Comparison of ENCODE assay signal across 12 cellular contexts in the genomic region with DNA sequence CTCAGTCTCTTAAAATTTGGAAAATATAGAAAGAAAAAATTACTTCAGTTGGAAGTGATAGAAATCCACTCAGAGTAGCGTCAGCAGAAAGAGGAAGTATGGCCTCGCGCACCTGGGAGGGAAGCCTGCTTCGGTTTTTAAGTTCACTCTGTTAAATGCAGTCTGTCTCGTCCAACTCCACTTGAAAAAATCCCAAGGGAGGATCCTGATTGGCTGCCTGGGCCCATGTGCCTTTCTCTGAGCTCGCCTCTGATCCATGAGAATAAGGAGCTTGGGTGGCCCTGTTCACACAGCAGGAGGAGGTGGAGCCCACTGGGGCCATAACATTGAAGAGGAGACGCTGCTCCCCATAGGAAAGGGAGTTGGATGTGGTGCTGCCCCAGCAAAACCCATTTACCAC. TPM values are rescaled to one million over a fixed set of nuclear protein-coding genes. Genes with fewer than 3 reads are reported as not detected.
DNase-seq lines count a peak whose midpoint lies in the region; ATAC-seq, FAIRE-seq and TF ChIP-seq lines count a peak whose summit lies in the region.
"Had no signal": no experiment of that assay in that cellular context is flagged by ENCODE, and none has a peak within 500 bp of the region (broad histone marks: within the 10 kb centered on the region; RNA-seq: fewer than 3 reads in every experiment).

No MANE protein-coding gene starts in this region.

- peak; percentile 55 for ATAC-seq in GM19395 (IDR thresholded peaks at IDR 0.05; ENCODE audit: unreplicated experiment)
- ATAC-seq in GM12878, result peak; percentile 62
- ATAC-seq in HG02981 (IDR thresholded peaks at IDR 0.05; ENCODE audit: unreplicated experiment), result no peak
- ATAC-seq: gastrocnemius medialis had no signal

- H3K27ac ChIP-seq in BLaER1, result peak overlapping the region; percentile 50; the same call in 1 of the 2 replicates
- H3K27ac ChIP-seq in GM12878 (ENCODE audit: control insufficient read depth, insufficient read depth), result no peak overlapping the region
- no peak overlapping the region for H3K27ac ChIP-seq in GM23248
- H3K27ac ChIP-seq: gastrocnemius medialis had no signal

- H2AFZ ChIP-seq in GM12878 (ENCODE audit: control insufficient read depth, low read depth, low read length), result peak overlapping the region; percentile 13
- no peak overlapping the region for H2AFZ ChIP-seq in GM23248

- TF ChIP-seq RAD21 in GM12878 (IDR thresholded peaks at IDR 0.05; ENCODE audit: insufficient read depth, low read depth, low read length), result no peak

- DNase-seq in NAMALWA (ENCODE audit: low spot score) (peak; percentile 79), GM12878 (ENCODE audit: low read depth, low spot score) (no peak), cerebellar cortex (ENCODE audit: low spot score) (no peak), GM23248 (no peak), cerebellum (ENCODE audit: low spot score) (no peak)
- DNase-seq: C1 segment of cervical spinal cord, gastrocnemius medialis, mesenchymal stem cell, NCI-H446 had no signal

- RAD21 ChIA-PET in GM12878 (lab: Charles Lee; ENCODE audit: unreplicated experiment), result no interaction called here

- H3K9me3 ChIP-seq in BLaER1, result no peaks in the 10 kb centered on the region
- no peaks in the 10 kb centered on the region for H3K9me3 ChIP-seq in GM12878 (replicated peaks; ENCODE audit: control insufficient read depth, insufficient read depth, low read length)
- no peaks in the 10 kb centered on the region for H3K9me3 ChIP-seq in GM23248 (ENCODE audit: low read depth)
- H3K9me3 ChIP-seq: gastrocnemius medialis had no signal

- H3K4me1 ChIP-seq in BLaER1 (peaks cover 20% of the 10 kb centered on the region), GM12878 (ENCODE audit: control insufficient read depth, insufficient read depth, low read length) (no peaks in the 10 kb centered on the region), GM23248 (ENCODE audit: insufficient read depth) (no peaks in the 10 kb centered on the region)
- H3K4me1 ChIP-seq: gastrocnemius medialis had no signal

- peak overlapping the region; percentile 58 for H3K4me2 ChIP-seq in BLaER1
- H3K4me2 ChIP-seq in GM12878 (ENCODE audit: control insufficient read depth, insufficient read depth), result no peak overlapping the region
- H3K4me2 ChIP-seq in GM23248 (ENCODE audit: unreplicated experiment), result no peak overlapping the region

- CTCF ChIA-PET in GM12878 (lab: Yijun Ruan, JAX), result interaction anchor here (1.0 to 3.0 kb wide), 2 partner anchors 79 to 259 kb away, joined by 3 to 10 read pairs; no protein-coding TSS in a partner anchor

- in situ Hi-C loops in GM12878 (cut with MboI) (no loop called here), GM23248 (cut with MboI) (no loop called here)

- TF ChIP-seq EP300 in GM12878 (IDR thresholded peaks at IDR 0.05; ENCODE audit: borderline replicate concordance in 1 of 2, control insufficient read depth in 1 of 2, low read depth in 2 of 2, low read length in 2 of 2), result no peak

- H4K20me1 ChIP-seq in BLaER1 (no peaks in the 10 kb centered on the region; the same call in 1 of the 2 replicates), GM12878 (ENCODE audit: control insufficient read depth, insufficient read depth) (no peaks in the 10 kb centered on the region), GM23248 (ENCODE audit: insufficient read depth) (no peaks in the 10 kb centered on the region)

- H3K36me3 ChIP-seq in BLaER1 (peaks cover 36% of the 10 kb centered on the region), GM12878 (ENCODE audit: control insufficient read depth in 2 of 2, insufficient read depth in 2 of 2, low read length in 1 of 2) (no peaks in the 10 kb centered on the region), GM23248 (ENCODE audit: low read depth) (peaks cover 4% of the 10 kb centered on the region; the same call in 1 of the 2 replicates)

- intact Hi-C loops in GM12878 (cut with micrococcal nuclease; ENCODE audit: unreplicated experiment), result no loop called here

- no peaks in the 10 kb centered on the region for H3K79me2 ChIP-seq in GM12878 (ENCODE audit: control insufficient read depth, insufficient read depth, low read length)
- H3K79me2 ChIP-seq in GM23248 (ENCODE audit: insufficient read depth), result no peaks in the 10 kb centered on the region

- no peak for TF ChIP-seq POLR2A in GM12878 (IDR thresholded peaks at IDR 0.05; ENCODE audit: low read depth, low read length)

- no peaks in the 10 kb centered on the region for H3K27me3 ChIP-seq in BLaER1
- H3K27me3 ChIP-seq in GM12878 (replicated peaks in 1 of 2; ENCODE audit: control insufficient read depth in 2 of 2, insufficient read depth in 2 of 2, low read length in 1 of 2), result no peaks in the 10 kb centered on the region
- H3K27me3 ChIP-seq in GM23248 (replicated peaks; ENCODE audit: insufficient read depth), result no peaks in the 10 kb centered on the region
- H3K27me3 ChIP-seq: gastrocnemius medialis had no signal

- H3K9ac ChIP-seq in BLaER1, result no peak overlapping the region
- H3K9ac ChIP-seq in GM12878 (ENCODE audit: control insufficient read depth, insufficient read depth, low read length), result no peak overlapping the region
- H3K9ac ChIP-seq in GM23248, result no peak overlapping the region

- H3K4me3 ChIP-seq in BLaER1 (no peak overlapping the region), GM12878 (no peak overlapping the region), GM23248 (no peak overlapping the region)
- H3K4me3 ChIP-seq: gastrocnemius medialis had no signal

- POLR2A ChIA-PET in GM12878 (lab: Charles Lee), result no interaction called here

- whole genome bisulfite sequencing in GM12878 (ENCODE audit: insufficient coverage, insufficient replicate concordance, low lambda C conversion rate, missing lambda C conversion rate), result 38% methylated on average over 7 of the region's 7 CpGs
- 57 to 63% methylated on average over 7 of the region's 7 CpGs for WGBS in GM23248 (ENCODE audit: low coverage in 1 of 2, low lambda C conversion rate in 2 of 2, missing lambda C conversion rate in 2 of 2), 2 experiments

- TF ChIP-seq CTCF in GM12878 (IDR thresholded peaks at IDR 0.05 in 2 of 3, conservative IDR thresholded peaks at IDR 0.05 in 1 of 3; ENCODE audit: control insufficient read depth in 2 of 3, extremely low read depth in 1 of 3, insufficient read depth in 1 of 3, low read depth in 3 of 3, low read length in 3 of 3), result no peak

- SMC1A ChIA-PET in GM12878 (lab: Charles Lee; ENCODE audit: uncharacterized antibody, unreplicated experiment), result no interaction called here

- BruUV-seq in GM12878 (replicated peaks; lab: Mats Ljungman, UMichigan), result no TSS peak

- FAIRE-seq in GM12878 (lab: Jason Lieb, UNC), result no peak

- H3K9me2 ChIP-seq in GM23248 (ENCODE audit: insufficient read depth), result no peaks in the 10 kb centered on the region

- no peaks in the 10 kb centered on the region for H3F3A ChIP-seq in GM23248 (ENCODE audit: insufficient read depth)

TF ChIP-seq in GM12878, 131 proteins besides CTCF, POLR2A, EP300 and RAD21 (continues in another document):
- TF ChIP-seq SPI1 (IDR thresholded peaks at IDR 0.05; ENCODE audit: borderline replicate concordance, insufficient read depth, low read depth, low read length), result peak; percentile 40; the same call in 1 of the 2 replicates

RNA-seq across cellular contexts. Expression of a gene that starts 40.7 kb away (rescaled TPM):
- 54.2 and 54.9 TPM in 2 replicates for total RNA-seq in GM12878 (2013; cell fraction: nucleolus; rRNA removed)
- 58.6 and 74.7 TPM in 2 replicates for total RNA-seq in GM12878 (2014; rRNA removed)
- total RNA-seq in GM12878 (2014; rRNA removed; fragmentation: Illumina TruSeq; extraction: Trizol), result 74.5 and 75.6 TPM in 2 replicates
- total RNA-seq in GM12878 (2021), result 71.8 and 74.1 TPM in 2 replicates
- 32.3 TPM for polyA plus RNA-seq in GM12878 (2011; ENCODE audit: low read depth)
- 26.2 and 37.4 TPM in 2 replicates for polyA plus RNA-seq in GM12878 (2011; rRNA removed)
- 7.6 and 9.1 TPM in 2 replicates for polyA plus RNA-seq in GM12878 (2011; cell fraction: cytosol; rRNA removed)
- 14.8 and 20.9 TPM in 2 replicates for polyA plus RNA-seq in GM12878 (2011; cell fraction: nucleus; rRNA removed)
- 35.2 and 43.8 TPM in 2 replicates for polyA plus RNA-seq in GM12878 (2012)
- polyA plus RNA-seq in GM12878 (2014; fragmentation: Illumina TruSeq; extraction: Trizol), result 57.7 and 67.2 TPM in 2 replicates
- polyA plus RNA-seq in GM12878 (2014; fragmentation: Nextera tagmentation; extraction: Ambion mirVana), result 10 to 100 TPM; 40.4 to 43.5 TPM
- polyA plus RNA-seq in GM12878 (2014; rRNA removed), result 33.6 and 33.8 TPM in 2 replicates
- polyA plus RNA-seq in GM12878 (2016; fragmentation: Nextera tagmentation; extraction: Ambion mirVana), result 10 to 100 TPM; 94.4 to 96.4 TPM
- polyA minus RNA-seq in GM12878 (2011; rRNA and poly(A)+ RNA removed), result 30.4 and 50.9 TPM in 2 replicates
- 22.9 and 23.4 TPM in 2 replicates for polyA minus RNA-seq in GM12878 (2011; cell fraction: cytosol; rRNA and poly(A)+ RNA removed)
- polyA minus RNA-seq in GM12878 (2011; cell fraction: nucleus; rRNA and poly(A)+ RNA removed), result 17.0 and 23.0 TPM in 2 replicates
- 66.6 and 73.3 TPM in 2 replicates for total RNA-seq in GM23248 (2014; rRNA removed; shearing (Covaris generic))
- 89.4 and 97.3 TPM in 2 replicates for polyA plus RNA-seq in GM23248 (2016; fragmentation: Nextera tagmentation; extraction: Ambion mirVana)
- 49.3 TPM for total RNA-seq in cerebellum

RNA-seq across cellular contexts. Expression of a gene that starts 48.6 kb away (rescaled TPM):
- total RNA-seq in GM12878 (2013; cell fraction: nucleolus; rRNA removed), result 2.2 and 2.8 TPM in 2 replicates
- 3.8 and 3.9 TPM in 2 replicates for total RNA-seq in GM12878 (2014; rRNA removed)
- 2.2 and 2.8 TPM in 2 replicates for total RNA-seq in GM12878 (2014; rRNA removed; fragmentation: Illumina TruSeq; extraction: Trizol)
- 5.9 and 8.5 TPM in 2 replicates for total RNA-seq in GM12878 (2021)
- 2.5 TPM for polyA plus RNA-seq in GM12878 (2011; ENCODE audit: low read depth)
- polyA plus RNA-seq in GM12878 (2011; rRNA removed), result 5.7 and 9.2 TPM in 2 replicates
- 12.2 and 15.1 TPM in 2 replicates for polyA plus RNA-seq in GM12878 (2011; cell fraction: cytosol; rRNA removed)
- 11.3 and 11.9 TPM in 2 replicates for polyA plus RNA-seq in GM12878 (2011; cell fraction: nucleus; rRNA removed)
- 4.4 and 5.0 TPM in 2 replicates for polyA plus RNA-seq in GM12878 (2012)
- 1.4 and 4.0 TPM in 2 replicates for polyA plus RNA-seq in GM12878 (2014; fragmentation: Illumina TruSeq; extraction: Trizol)
- under 1 TPM; 0.45 to 0.80 TPM for polyA plus RNA-seq in GM12878 (2014; fragmentation: Nextera tagmentation; extraction: Ambion mirVana)
- 4.5 and 4.7 TPM in 2 replicates for polyA plus RNA-seq in GM12878 (2014; rRNA removed)
- polyA plus RNA-seq in GM12878 (2016; fragmentation: Nextera tagmentation; extraction: Ambion mirVana), result 1 to 10 TPM; 9.0 to 9.9 TPM
- 9.6 and 18.9 TPM in 2 replicates for polyA minus RNA-seq in GM12878 (2011; rRNA and poly(A)+ RNA removed)
- polyA minus RNA-seq in GM12878 (2011; cell fraction: cytosol; rRNA and poly(A)+ RNA removed), result 4.7 and 5.8 TPM in 2 replicates
- polyA minus RNA-seq in GM12878 (2011; cell fraction: nucleus; rRNA and poly(A)+ RNA removed), result 2.3 and 4.9 TPM in 2 replicates
- total RNA-seq in GM23248 (2014; rRNA removed; shearing (Covaris generic)), result 33.7 and 65.3 TPM in 2 replicates
- polyA plus RNA-seq in GM23248 (2016; fragmentation: Nextera tagmentation; extraction: Ambion mirVana), result 26.9 and 32.0 TPM in 2 replicates
- 17.4 TPM for total RNA-seq in cerebellum
